21 cellular contexts compared by ENCODE assay signal in the genomic region with DNA sequence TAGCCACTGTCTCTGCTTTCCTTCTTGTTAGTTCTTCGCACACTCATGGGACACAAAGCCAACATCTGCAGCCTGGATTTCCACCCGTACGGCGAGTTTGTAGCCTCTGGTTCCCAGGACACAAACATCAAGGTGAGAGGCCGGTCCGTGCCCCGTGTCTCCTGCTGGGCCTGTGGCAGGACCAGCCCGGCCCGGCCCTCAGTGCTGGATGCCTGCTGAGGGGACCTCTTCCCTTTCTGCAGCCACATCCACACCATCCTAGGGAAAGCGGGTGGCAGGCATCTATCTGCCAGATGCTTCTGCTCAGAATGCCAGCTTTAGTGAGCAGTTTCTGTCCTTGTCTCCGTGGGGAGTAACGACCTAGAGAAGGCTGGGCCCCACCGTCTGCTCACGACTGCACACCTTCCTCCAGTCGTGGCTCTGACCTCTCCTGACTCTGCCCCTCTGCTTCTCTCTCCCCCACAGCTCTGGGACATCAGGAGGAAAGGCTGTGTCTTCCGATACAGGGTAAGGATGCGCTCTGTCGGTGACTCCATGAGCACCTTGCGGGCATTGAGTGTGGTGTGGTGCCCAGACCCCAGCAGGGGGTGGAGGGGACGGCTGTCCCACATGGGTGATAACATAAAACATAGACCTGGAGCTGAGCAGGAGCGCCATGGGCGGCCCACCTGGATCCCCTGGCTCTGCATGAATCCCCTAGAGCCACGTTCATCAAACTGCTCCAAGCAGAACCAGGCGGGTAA. TPM values are rescaled to one million over a fixed set of nuclear protein-coding genes. Genes with fewer than 3 reads are reported as not detected.
DNase-seq lines count a peak whose midpoint lies in the region; ATAC-seq and TF ChIP-seq lines count a peak whose summit lies in the region.
"Had no signal": no experiment of that assay in that cellular context is flagged by ENCODE, and none has a peak within 500 bp of the region (broad histone marks: within the 10 kb centered on the region; RNA-seq: fewer than 3 reads in every experiment).

No MANE protein-coding gene starts in this region.

- WGBS in spleen, 5 donors: 93 to 96% (median 94%) methylated on average over 24 of the region's 24 CpGs

- no peaks in the 10 kb centered on the region for H3K27me3 Mint-ChIP-seq in effector memory CD8-positive, alpha-beta T cell
- H3K27me3 Mint-ChIP-seq in natural killer cell treated with Interleukin-12 subunit alpha and Interleukin-12 subunit beta and Interleukin-15 and Interleukin-18, amount 100 ng/mL, for 72 hours: no peaks in the 10 kb centered on the region
- H3K27me3 Mint-ChIP-seq: CD4-positive, CD25-positive, alpha-beta regulatory T cell had no signal

- H3K4me1 ChIP-seq in spleen: no peaks in the 10 kb centered on the region

- peak overlapping the region; percentile 45 to 59 for H3K27ac Mint-ChIP-seq in effector memory CD8-positive, alpha-beta T cell
- H3K27ac Mint-ChIP-seq in natural killer cell treated with Interleukin-12 subunit alpha and Interleukin-12 subunit beta and Interleukin-15 and Interleukin-18, amount 100 ng/mL, for 72 hours: peak overlapping the region; percentile 52 to 77
- H3K27ac Mint-ChIP-seq: CD4-positive, CD25-positive, alpha-beta regulatory T cell had no signal

- peaks cover 0 to 88% (median 30%) of the 10 kb centered on the region in 6 donors for H3K36me3 ChIP-seq in spleen

- H3K4me3 ChIP-seq in spleen: no peak overlapping the region
- H3K4me3 ChIP-seq: PC-9, SJCRH30 had no signal

- H3K36me3 Mint-ChIP-seq in effector memory CD8-positive, alpha-beta T cell (ENCODE audit: insufficient read depth): peaks cover 9% of the 10 kb centered on the region
- H3K36me3 Mint-ChIP-seq in natural killer cell treated with Interleukin-12 subunit alpha and Interleukin-12 subunit beta and Interleukin-15 and Interleukin-18, amount 100 ng/mL, for 72 hours: no peaks in the 10 kb centered on the region

- no peaks in the 10 kb centered on the region for H3K9me3 ChIP-seq in spleen
- H3K9me3 ChIP-seq: SJCRH30 had no signal

- H3K27ac ChIP-seq in spleen (no peak overlapping the region), caudate nucleus (ENCODE audit: low read depth, low read length) (no peak overlapping the region)
- H3K27ac ChIP-seq: PC-9, SJCRH30 had no signal

- H3K4me3 Mint-ChIP-seq in effector memory CD8-positive, alpha-beta T cell: peak overlapping the region in 1 of 2 donors; percentile 43
- H3K4me3 Mint-ChIP-seq in natural killer cell treated with Interleukin-12 subunit alpha and Interleukin-12 subunit beta and Interleukin-15 and Interleukin-18, amount 100 ng/mL, for 72 hours: no peak overlapping the region
- H3K4me3 Mint-ChIP-seq: CD4-positive, CD25-positive, alpha-beta regulatory T cell had no signal

- no peak for TF ChIP-seq POLR2A in spleen (IDR thresholded peaks at IDR 0.05)

- DNase-seq in left ventricle myocardium superior: peak; percentile 25
- DNase-seq in cardiac septum (ENCODE audit: low spot score): no peak
- no peak for DNase-seq in effector memory CD8-positive, alpha-beta T cell
- DNase-seq in natural killer cell treated with Interleukin-12 subunit alpha and Interleukin-12 subunit beta and Interleukin-15 and Interleukin-18, amount 100 ng/mL, for 72 hours (ENCODE audit: low spot score): no peak
- no peak for DNase-seq in NCI-H146 treated with DMSO at 0.1 percent for 48 hours (lab: John Stamatoyannopoulos, UW; ENCODE audit: unreplicated experiment)
- no peak for DNase-seq in spleen
- no peak for DNase-seq in caudate nucleus (lab: John Stamatoyannopoulos, UW)
- DNase-seq: CD4-positive, CD25-positive, alpha-beta regulatory T cell; EL; GF-D8; KBM-7; NCI-H1092; NCI-H1436; NCI-H2029; NCI-H2227 treated with DMSO at 0.1 percent for 48 hours; NCI-H510A; PC-9; SJCRH30 had no signal

- no peaks in the 10 kb centered on the region for H3K9me3 Mint-ChIP-seq in effector memory CD8-positive, alpha-beta T cell
- H3K9me3 Mint-ChIP-seq in natural killer cell treated with Interleukin-12 subunit alpha and Interleukin-12 subunit beta and Interleukin-15 and Interleukin-18, amount 100 ng/mL, for 72 hours: no peaks in the 10 kb centered on the region
- H3K9me3 Mint-ChIP-seq: CD4-positive, CD25-positive, alpha-beta regulatory T cell had no signal

- H3K27me3 ChIP-seq in spleen (replicated peaks in 1 of 7): no peaks in the 10 kb centered on the region
- H3K27me3 ChIP-seq: SJCRH30 had no signal

- intact Hi-C loops in left ventricle myocardium superior (cut with micrococcal nuclease): no loop called here
- intact Hi-C loops in cardiac septum (cut with DNase I): no loop called here
- intact Hi-C loops in spleen (cut with DNase I; ENCODE audit: low total_unique reads): loop anchor here (10.0 kb wide), 2 partner anchors 114 to 254 kb away; partner anchors contain the start of genes USB1 and ZNF319

- no peak for ATAC-seq in left ventricle myocardium superior
- ATAC-seq in effector memory CD8-positive, alpha-beta T cell (replicated peaks): no peak
- ATAC-seq in natural killer cell treated with Interleukin-12 subunit alpha and Interleukin-12 subunit beta and Interleukin-15 and Interleukin-18, amount 100 ng/mL, for 72 hours: no peak

- peaks cover 8 to 12% of the 10 kb centered on the region in 2 donors for H3K4me1 Mint-ChIP-seq in effector memory CD8-positive, alpha-beta T cell (ENCODE audit: low read depth in 2 of 2)
- H3K4me1 Mint-ChIP-seq in natural killer cell treated with Interleukin-12 subunit alpha and Interleukin-12 subunit beta and Interleukin-15 and Interleukin-18, amount 100 ng/mL, for 72 hours (ENCODE audit: low read depth in 2 of 2): peaks cover 16 to 23% of the 10 kb centered on the region in 2 donors

- no peak for TF ChIP-seq CTCF in spleen (IDR thresholded peaks at IDR 0.05 in 8 of 11, conservative IDR thresholded peaks at IDR 0.05 in 3 of 11)

RNA-seq across cellular contexts. Expression of gene KATNB1, which starts 15.4 kb away (rescaled TPM):
- 9.3 TPM for total RNA-seq in left ventricle myocardium superior
- total RNA-seq in cardiac septum: 8.9 TPM
- total RNA-seq in natural killer cell treated with Interleukin-12 subunit alpha and Interleukin-12 subunit beta and Interleukin-15 and Interleukin-18, amount 100 ng/mL, for 72 hours: 10 to 100 TPM; 33.7 to 65.3 TPM
- 10 to 100 TPM; 15.7 to 23.1 (median 18.2) TPM for total RNA-seq in spleen
- polyA plus RNA-seq in spleen: 10 to 100 TPM; 10.6 to 14.5 (median 11.2) TPM

RNA-seq across cellular contexts. Expression of gene KIFC3, which starts 51.3 kb away (rescaled TPM):
- 52.6 TPM for total RNA-seq in left ventricle myocardium superior
- total RNA-seq in cardiac septum: 70.1 TPM
- 10 to 100 TPM in 1 of 2 donors, 1 to 10 TPM in 1; 2.5 to 10.0 TPM for total RNA-seq in natural killer cell treated with Interleukin-12 subunit alpha and Interleukin-12 subunit beta and Interleukin-15 and Interleukin-18, amount 100 ng/mL, for 72 hours
- total RNA-seq in spleen: 10 to 100 TPM; 30.3 to 61.5 (median 47.5) TPM
- polyA plus RNA-seq in spleen: 10 to 100 TPM in 2 of 3 donors, 1 to 10 TPM in 1; 4.6 to 25.2 (median 15.9) TPM
- polyA plus RNA-seq: CD4-positive, CD25-positive, alpha-beta regulatory T cell had no signal

RNA-seq across cellular contexts. Expression of gene DRC7, which starts 56.4 kb away (rescaled TPM):
- not detected for total RNA-seq in left ventricle myocardium superior
- total RNA-seq in cardiac septum: not detected
- not detected for total RNA-seq in natural killer cell treated with Interleukin-12 subunit alpha and Interleukin-12 subunit beta and Interleukin-15 and Interleukin-18, amount 100 ng/mL, for 72 hours
- total RNA-seq in spleen: 1 to 10 TPM in 1 of 7 donors, under 1 TPM in 2, not detected in 4; 0.20 to 2.1 (median 0.60) TPM
- polyA plus RNA-seq in spleen: under 1 TPM; 0.03 to 0.11 (median 0.06) TPM
- total RNA-seq: A673; CD4-positive, CD25-positive, alpha-beta regulatory T cell; HT1080; SJCRH30 had no signal
- polyA plus RNA-seq: BJ; CD4-positive, CD25-positive, alpha-beta regulatory T cell had no signal
